8 cellular contexts compared by ENCODE assay signal in the genomic region with DNA sequence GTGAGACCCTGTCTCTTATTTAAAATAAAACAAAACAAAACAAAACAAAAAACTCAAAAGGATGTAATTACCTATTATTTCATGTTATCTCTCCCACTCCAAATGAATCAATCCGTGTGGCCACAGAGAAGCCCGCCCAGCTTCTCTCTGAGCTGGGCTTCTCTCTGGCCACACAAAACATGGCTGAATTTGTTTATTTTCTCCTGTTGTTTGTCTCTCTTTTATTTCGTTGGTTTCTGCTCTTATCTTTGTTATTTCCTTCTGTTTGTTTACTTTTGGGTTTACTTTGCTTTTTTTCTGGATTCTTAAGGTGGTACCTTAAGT. TPM values are rescaled to one million over a fixed set of nuclear protein-coding genes. Genes with fewer than 3 reads are reported as not detected.
DNase-seq lines count a peak whose midpoint lies in the region; ATAC-seq, FAIRE-seq and TF ChIP-seq lines count a peak whose summit lies in the region.

No MANE protein-coding gene starts in this region.

- CTCF ChIA-PET in Caco-2 (lab: Charles Lee), result interaction anchor here (0.6 to 1.2 kb wide), 5 partner anchors 25 to 356 kb away, joined by 3 to 4 read pairs (median 4); no protein-coding TSS in a partner anchor
- CTCF ChIA-PET in K562 (lab: Yijun Ruan, JAX; ENCODE audit: low intra/inter-chr PET ratio), result interaction anchor here (1.1 to 1.5 kb wide), 4 partner anchors 43 to 387 kb away, joined by 3 to 10 read pairs (median 4); no protein-coding TSS in a partner anchor

- no peaks in the 10 kb centered on the region for H3K79me2 ChIP-seq in Karpas-422 (ENCODE audit: low read length)
- H3K79me2 ChIP-seq in K562 (ENCODE audit: control insufficient read depth, insufficient read depth, low read length), result no peaks in the 10 kb centered on the region

- H3K9me3 ChIP-seq in Caco-2, result no peaks in the 10 kb centered on the region
- H3K9me3 ChIP-seq in Karpas-422 (ENCODE audit: low read length), result no peaks in the 10 kb centered on the region
- no peaks in the 10 kb centered on the region for H3K9me3 ChIP-seq in K562 (replicated peaks; ENCODE audit: control insufficient read depth, insufficient read depth, low read depth, low read length)

- FAIRE-seq in K562 (lab: Jason Lieb, UNC) (no peak), RCC 7860 (lab: Jason Lieb, UNC) (no peak)

- no peaks in the 10 kb centered on the region for H3K9me1 ChIP-seq in K562 (ENCODE audit: control insufficient read depth, insufficient read depth, low read length)

- TF ChIP-seq POLR2A in K562 (conservative IDR thresholded peaks at IDR 0.05), result no peak

- in situ Hi-C loops in K562 (cut with MboI), result no loop called here

- H3K36me3 ChIP-seq in Caco-2 (ENCODE audit: control insufficient read depth, insufficient read depth, low read length) (no peaks in the 10 kb centered on the region), Karpas-422 (ENCODE audit: insufficient read depth, low read length) (no peaks in the 10 kb centered on the region), K562 (ENCODE audit: control insufficient read depth, insufficient read depth, low read length) (no peaks in the 10 kb centered on the region)

- H3K4me1 Mint-ChIP-seq in Caco-2 (ENCODE audit: low read depth, unreplicated experiment), result peaks cover 7% of the 10 kb centered on the region
- peaks cover 26% of the 10 kb centered on the region for H3K4me1 Mint-ChIP-seq in nephron progenitor cell

- no peak overlapping the region for H2AFZ ChIP-seq in Karpas-422 (ENCODE audit: low read length)
- no peak overlapping the region for H2AFZ ChIP-seq in K562 (ENCODE audit: low read depth, low read length)

- no peak for TF ChIP-seq RAD21 in K562 (CRISPR knock-in tag; conservative IDR thresholded peaks at IDR 0.05 in 1 of 2, IDR thresholded peaks at IDR 0.05 in 1 of 2)

- intact Hi-C loops in Caco-2 (cut with micrococcal nuclease; ENCODE audit: unreplicated experiment), result loop anchor here (1.0 to 2.0 kb wide), 4 partner anchors 44 to 387 kb away; no protein-coding TSS in a partner anchor
- intact Hi-C loops in K562 (cut with micrococcal nuclease), result loop anchor here (1.0 to 5.0 kb wide), 2 partner anchors 43 to 385 kb away; no protein-coding TSS in a partner anchor
- intact Hi-C loops in posterior vena cava (cut with DNase I), result loop anchor here in 1 of 2 donors (10.0 kb wide), 1 partner anchor 388 kb away; no protein-coding TSS in a partner anchor

- H3K4me2 ChIP-seq in Karpas-422 (ENCODE audit: low read depth, low read length, poor library complexity, severe bottlenecking) (peak overlapping the region; percentile 80), K562 (ENCODE audit: insufficient read depth, low read length) (0 out of 2 replicates have a peak overlapping the region, but pooled peaks have one; percentile 52)

- BruUV-seq in Caco-2 (replicated peaks; lab: Mats Ljungman, UMichigan) (no TSS peak), K562 (replicated peaks; lab: Mats Ljungman, UMichigan) (no TSS peak)

- H3K9ac ChIP-seq in Karpas-422 (ENCODE audit: low read length), result no peak overlapping the region
- no peak overlapping the region; a peak in 1 of 4 replicates for H3K9ac ChIP-seq in K562 (ENCODE audit: insufficient read depth in 1 of 2, low read depth in 2 of 2, low read length in 2 of 2)

- no peak for DNase-seq in Caco-2
- DNase-seq in Karpas-422, result no peak
- DNase-seq in K562 (ENCODE audit: extremely low read depth in 1 of 4, low spot score in 3 of 4), result no peak
- no peak for DNase-seq in nephron progenitor cell
- no peak for DNase-seq in posterior vena cava (ENCODE audit: low spot score)
- DNase-seq in NCI-H1092 treated with DMSO at 0.1 percent for 48 hours (lab: John Stamatoyannopoulos, UW), result no peak
- no peak for DNase-seq in RCC 7860 (ENCODE audit: low spot score)

- H3K27me3 ChIP-seq in Caco-2 (replicated peaks; ENCODE audit: control insufficient read depth, insufficient read depth, low read length) (no peaks in the 10 kb centered on the region), Karpas-422 (ENCODE audit: low read length) (no peaks in the 10 kb centered on the region), K562 (ENCODE audit: control insufficient read depth in 2 of 2, insufficient read depth in 2 of 2, low read length in 2 of 2) (peaks cover 35 to 36% of the 10 kb centered on the region in 2 experiments)

- no peaks in the 10 kb centered on the region for H3K9me3 Mint-ChIP-seq in Caco-2 (ENCODE audit: unreplicated experiment)
- no peaks in the 10 kb centered on the region for H3K9me3 Mint-ChIP-seq in nephron progenitor cell

- 5% methylated on average over 3 of the region's 3 CpGs for WGBS in K562 (ENCODE audit: insufficient coverage, low coverage, missing lambda C conversion rate)

- no peaks in the 10 kb centered on the region for H3K9me2 ChIP-seq in Karpas-422 (replicated peaks; ENCODE audit: insufficient read depth, low read length)

- POLR2A ChIA-PET in Caco-2 (lab: Charles Lee) (no interaction called here), K562 (lab: Yijun Ruan, JAX) (interaction anchor here (1.0 kb wide), 1 partner anchor 9 kb away, joined by 5 read pairs; no protein-coding TSS in a partner anchor)

- H4K20me1 ChIP-seq in Karpas-422 (ENCODE audit: insufficient read depth, low read depth, low read length), result no peaks in the 10 kb centered on the region
- H4K20me1 ChIP-seq in K562 (replicated peaks; ENCODE audit: control insufficient read depth, insufficient read depth, low read length), result no peaks in the 10 kb centered on the region

- peaks cover 22% of the 10 kb centered on the region for H3K27me3 Mint-ChIP-seq in Caco-2 (ENCODE audit: insufficient read depth, unreplicated experiment)
- H3K27me3 Mint-ChIP-seq in nephron progenitor cell (ENCODE audit: low read depth, poor library complexity), result peaks cover 81% of the 10 kb centered on the region

- H3K4me1 ChIP-seq in Caco-2 (peaks cover 11% of the 10 kb centered on the region; the same call in 1 of the 2 replicates), Karpas-422 (ENCODE audit: low read length) (peaks cover 22% of the 10 kb centered on the region), K562 (replicated peaks in 1 of 2; ENCODE audit: control insufficient read depth in 2 of 2, insufficient read depth in 2 of 2, low read length in 2 of 2) (peaks cover 0 to 13% of the 10 kb centered on the region in 2 experiments; a peak in 4 of 5 replicates)

- H3K27ac Mint-ChIP-seq in Caco-2 (ENCODE audit: unreplicated experiment) (no peak overlapping the region), nephron progenitor cell (no peak overlapping the region)

- H3K27ac ChIP-seq in Karpas-422 (ENCODE audit: low read length) (no peak overlapping the region), K562 (ENCODE audit: extremely low read depth, low read depth, low read length) (no peak overlapping the region)

- H3K4me3 Mint-ChIP-seq in Caco-2 (ENCODE audit: unreplicated experiment), result peak overlapping the region; percentile 81
- peak overlapping the region; percentile 88 for H3K4me3 Mint-ChIP-seq in nephron progenitor cell

- TF ChIP-seq EP300 in K562 (IDR thresholded peaks at IDR 0.05; ENCODE audit: low read length), result no peak

- TF ChIP-seq CTCF in Caco-2 (IDR thresholded peaks at IDR 0.05; ENCODE audit: insufficient read depth in 1 of 2, low read depth in 1 of 2, low read length in 1 of 2, severe bottlenecking in 1 of 2, unreplicated experiment in 1 of 2) (no peak), K562 (IDR thresholded peaks at IDR 0.05 in 2 of 3, conservative IDR thresholded peaks at IDR 0.05 in 1 of 3; ENCODE audit: insufficient read depth in 2 of 3, low read depth in 1 of 3, low read length in 3 of 3) (no peak; a peak in 1 of 6 replicates), nephron progenitor cell (IDR thresholded peaks at IDR 0.05) (no peak)

- no peak for ATAC-seq in K562
- no peak for ATAC-seq in HG02840 (IDR thresholded peaks at IDR 0.05; ENCODE audit: low FRiP score, unreplicated experiment)

- no peak overlapping the region for H3K4me3 ChIP-seq in Caco-2 (ENCODE audit: low read depth, low read length)
- peak overlapping the region; percentile 58; the same call in 1 of the 2 replicates for H3K4me3 ChIP-seq in Karpas-422 (ENCODE audit: low read length)
- no peak overlapping the region for H3K4me3 ChIP-seq in K562

- H3K36me3 Mint-ChIP-seq in Caco-2 (ENCODE audit: insufficient read depth, unreplicated experiment) (peaks cover 6% of the 10 kb centered on the region), nephron progenitor cell (ENCODE audit: low read depth) (no peaks in the 10 kb centered on the region)

RNA-seq across cellular contexts. Expression of gene TRABD2A, which starts 1.5 kb away (rescaled TPM):
- total RNA-seq in Caco-2 (2022) (1.3 and 1.4 TPM in 2 replicates), K562 (2014; rRNA removed) (0.12 and 0.18 TPM in 2 replicates), K562 (2014; rRNA removed; fragmentation: Illumina TruSeq; extraction: Trizol) (0.16 and 0.25 TPM in 2 replicates), K562 (2015; rRNA removed; fragmentation: Illumina TruSeq; extraction: Trizol) (0.36 TPM in 1 of 2 replicates, not detected in the other), K562 (2021) (0.31 and 0.33 TPM in 2 replicates), posterior vena cava (1 to 10 TPM; 1.0 to 2.6 TPM)
- total RNA-seq in Karpas-422 (2014; rRNA removed; shearing (Covaris generic); ENCODE audit: low replicate concordance), result 0.04 and 2.4 TPM in 2 replicates
- 0.42 TPM in 1 of 2 replicates, not detected in the other for total RNA-seq in K562 (2011; cell fraction: chromatin; rRNA removed; ENCODE audit: low replicate concordance)
- 0.17 and 0.79 TPM in 2 replicates for total RNA-seq in K562 (2011; cell fraction: nucleolus; rRNA removed)
- total RNA-seq in K562 (2011; cell fraction: nucleoplasm; rRNA removed), result 0.44 and 0.53 TPM in 2 replicates
- polyA plus RNA-seq in K562 (2011; rRNA removed) (0.14 and 0.45 TPM in 2 replicates), K562 (2014; fragmentation: Illumina TruSeq; extraction: Trizol) (0.07 TPM in 1 of 2 replicates, not detected in the other), K562 (2014; fragmentation: Nextera tagmentation; extraction: Ambion mirVana) (under 1 TPM; 0.08 to 0.38 TPM), K562 (2014; rRNA removed) (0.09 TPM in 1 of 2 replicates, not detected in the other)
- 0.41 and 0.49 TPM in 2 replicates for polyA plus RNA-seq in K562 (2011; cell fraction: cytosol; rRNA removed)
- polyA plus RNA-seq in K562 (2011; cell fraction: nucleus; rRNA removed), result 0.36 TPM in 1 of 2 replicates, not detected in the other
- 0.25 and 0.47 TPM in 2 replicates for polyA plus RNA-seq in K562 (2012)
- 0.42 and 0.95 TPM in 2 replicates for polyA minus RNA-seq in K562 (2011; rRNA and poly(A)+ RNA removed)
- polyA minus RNA-seq in K562 (2011; cell fraction: cytosol; rRNA and poly(A)+ RNA removed), result 0.48 TPM in 1 of 2 replicates, not detected in the other
- 0.11 and 0.54 TPM in 2 replicates for polyA minus RNA-seq in K562 (2011; cell fraction: nucleus; rRNA and poly(A)+ RNA removed)

RNA-seq across cellular contexts. Expression of gene TMSB10, which starts 23.1 kb away (rescaled TPM):
- 1,258 and 1,458 TPM in 2 replicates for total RNA-seq in Caco-2 (2022)
- 1,287 and 3,084 TPM in 2 replicates for total RNA-seq in Karpas-422 (2014; rRNA removed; shearing (Covaris generic); ENCODE audit: low replicate concordance)
- total RNA-seq in K562 (2011; cell fraction: chromatin; rRNA removed; ENCODE audit: low replicate concordance), result 30.5 and 48.2 TPM in 2 replicates
- total RNA-seq in K562 (2011; cell fraction: nucleolus; rRNA removed), result 34.2 and 70.4 TPM in 2 replicates
- 75.8 and 139 TPM in 2 replicates for total RNA-seq in K562 (2011; cell fraction: nucleoplasm; rRNA removed)
- total RNA-seq in K562 (2014; rRNA removed), result 1,173 and 2,226 TPM in 2 replicates
- 959 and 1,048 TPM in 2 replicates for total RNA-seq in K562 (2014; rRNA removed; fragmentation: Illumina TruSeq; extraction: Trizol)
- total RNA-seq in K562 (2015; rRNA removed; fragmentation: Illumina TruSeq; extraction: Trizol), result 1,394 and 1,397 TPM in 2 replicates
- total RNA-seq in K562 (2021), result 583 and 608 TPM in 2 replicates
- polyA plus RNA-seq in K562 (2011; rRNA removed), result 266 and 531 TPM in 2 replicates
- polyA plus RNA-seq in K562 (2011; cell fraction: cytosol; rRNA removed), result 433 and 683 TPM in 2 replicates
- 284 and 308 TPM in 2 replicates for polyA plus RNA-seq in K562 (2011; cell fraction: nucleus; rRNA removed)
- 1,629 and 1,914 TPM in 2 replicates for polyA plus RNA-seq in K562 (2012)
- polyA plus RNA-seq in K562 (2014; fragmentation: Illumina TruSeq; extraction: Trizol), result 1,329 TPM in 2 replicates
- 100 to 1,000 TPM; 382 to 669 TPM for polyA plus RNA-seq in K562 (2014; fragmentation: Nextera tagmentation; extraction: Ambion mirVana)
- 1,359 and 1,607 TPM in 2 replicates for polyA plus RNA-seq in K562 (2014; rRNA removed)
- polyA minus RNA-seq in K562 (2011; rRNA and poly(A)+ RNA removed), result 163 and 256 TPM in 2 replicates
- 121 and 183 TPM in 2 replicates for polyA minus RNA-seq in K562 (2011; cell fraction: cytosol; rRNA and poly(A)+ RNA removed)
- polyA minus RNA-seq in K562 (2011; cell fraction: nucleus; rRNA and poly(A)+ RNA removed), result 21.8 and 28.5 TPM in 2 replicates
- 1,000 to 10,000 TPM; 1,249 to 1,274 TPM for total RNA-seq in posterior vena cava
